Comparison of ENCODE assay signal across 13 cellular contexts in genomic region chr19:35168261-35168660, GRCh38. TPM values are rescaled to one million over a fixed set of nuclear protein-coding genes. Genes with fewer than 3 reads are reported as not detected.
DNase-seq lines count a peak whose midpoint lies in the region; ATAC-seq and TF ChIP-seq lines count a peak whose summit lies in the region.
"Had no signal": no experiment of that assay in that cellular context is flagged by ENCODE, and none has a peak within 500 bp of the region (broad histone marks: within the 10 kb centered on the region; RNA-seq: fewer than 3 reads in every experiment).

No MANE protein-coding gene starts in this region.

- no peak overlapping the region for H4K91ac ChIP-seq in trophoblast cell (ENCODE audit: low read depth, low read length)

- no peak overlapping the region for H4K12ac ChIP-seq in trophoblast cell (ENCODE audit: low read depth, low read length)

- H3K9me3 Mint-ChIP-seq in activated naive CD8-positive, alpha-beta T cell treated with anti-CD3 and anti-CD28 coated beads, Interleukin-2, amount 50 U/mL, for 24 hours: peaks cover 23% of the 10 kb centered on the region

- H3K79me1 ChIP-seq in trophoblast cell (ENCODE audit: low read length): peaks cover 9% of the 10 kb centered on the region

- H3K4ac ChIP-seq in trophoblast cell (ENCODE audit: low read depth, low read length): no peak overlapping the region

- no peak for TF ChIP-seq CTCF in GM20000 (IDR thresholded peaks at IDR 0.05; ENCODE audit: extremely low read depth, missing control alignments)

- H3K9ac ChIP-seq in trophoblast cell (ENCODE audit: low read length): no peak overlapping the region

- H3K18ac ChIP-seq in trophoblast cell (ENCODE audit: low read length): no peak overlapping the region

- WGBS in trophoblast cell (ENCODE audit: extremely low coverage, insufficient coverage, insufficient read length): no CpG with 5 or more reads among the region's 3 CpGs

- no peak overlapping the region for H3K4me3 Mint-ChIP-seq in activated naive CD8-positive, alpha-beta T cell treated with anti-CD3 and anti-CD28 coated beads, Interleukin-2, amount 50 U/mL, for 24 hours

- H3K4me1 ChIP-seq in trophoblast cell (ENCODE audit: control insufficient read depth in 1 of 2, insufficient read depth in 2 of 2, low read length in 2 of 2): peaks cover 8% of the 10 kb centered on the region in 2 experiments
- no peaks in the 10 kb centered on the region for H3K4me1 ChIP-seq in HAP-1

- no peak overlapping the region for H2AK5ac ChIP-seq in trophoblast cell (ENCODE audit: low read length)

- no peak overlapping the region for H2AFZ ChIP-seq in trophoblast cell (ENCODE audit: insufficient read depth, low read length, poor library complexity)

- H3K4me1 Mint-ChIP-seq in activated naive CD8-positive, alpha-beta T cell treated with anti-CD3 and anti-CD28 coated beads, Interleukin-2, amount 50 U/mL, for 24 hours: peaks cover 46% of the 10 kb centered on the region

- peak overlapping the region; percentile 85 for H3K27ac Mint-ChIP-seq in activated naive CD8-positive, alpha-beta T cell treated with anti-CD3 and anti-CD28 coated beads, Interleukin-2, amount 50 U/mL, for 24 hours

- H2BK5ac ChIP-seq in trophoblast cell (ENCODE audit: low read depth, low read length, poor library complexity): no peak overlapping the region

- H3K27me3 ChIP-seq in trophoblast cell (ENCODE audit: insufficient read depth, low read length) (no peaks in the 10 kb centered on the region), HAP-1 (ENCODE audit: low read depth) (no peaks in the 10 kb centered on the region)

- H3K23ac ChIP-seq in trophoblast cell (ENCODE audit: low read length): no peak overlapping the region

- H3K14ac ChIP-seq in trophoblast cell (ENCODE audit: low read length): no peak overlapping the region

- H3K27me3 Mint-ChIP-seq in activated naive CD8-positive, alpha-beta T cell treated with anti-CD3 and anti-CD28 coated beads, Interleukin-2, amount 50 U/mL, for 24 hours: no peaks in the 10 kb centered on the region

- in situ Hi-C loops in HAP-1 (cut with MboI; ENCODE audit: low sequenced_read_pairs): no loop called here

- no peak overlapping the region for H2BK120ac ChIP-seq in trophoblast cell (ENCODE audit: insufficient read depth, low read length, poor library complexity)

- no peak overlapping the region for H3K4me3 ChIP-seq in trophoblast cell (ENCODE audit: low read depth, low read length)
- no peak overlapping the region for H3K4me3 ChIP-seq in HAP-1

- ATAC-seq in activated naive CD8-positive, alpha-beta T cell treated with anti-CD3 and anti-CD28 coated beads, Interleukin-2, amount 50 U/mL, for 24 hours: no peak

- peaks cover 71% of the 10 kb centered on the region for H3K36me3 Mint-ChIP-seq in activated naive CD8-positive, alpha-beta T cell treated with anti-CD3 and anti-CD28 coated beads, Interleukin-2, amount 50 U/mL, for 24 hours (ENCODE audit: low read depth)

- peaks cover 18% of the 10 kb centered on the region for H3K9me3 ChIP-seq in trophoblast cell (ENCODE audit: insufficient read depth, low read depth, low read length)
- H3K9me3 ChIP-seq in HAP-1: no peaks in the 10 kb centered on the region

- H3K27ac ChIP-seq in trophoblast cell (ENCODE audit: low read depth, low read length): no peak overlapping the region

- H4K8ac ChIP-seq in trophoblast cell (ENCODE audit: low read depth, low read length): no peak overlapping the region

- no peak overlapping the region for H3K4me2 ChIP-seq in trophoblast cell (ENCODE audit: low read length)

- no peaks in the 10 kb centered on the region for H3K79me2 ChIP-seq in trophoblast cell (ENCODE audit: control insufficient read depth, insufficient read depth, low read length, poor library complexity)

- H2BK12ac ChIP-seq in trophoblast cell (ENCODE audit: low read length): no peak overlapping the region

- peaks cover 36 to 45% of the 10 kb centered on the region in 2 experiments for H3K36me3 ChIP-seq in trophoblast cell (ENCODE audit: control insufficient read depth in 1 of 2, insufficient read depth in 2 of 2, low read length in 2 of 2)
- H3K36me3 ChIP-seq in HAP-1 (replicated peaks): peaks cover 47% of the 10 kb centered on the region

- DNase-seq in activated CD4-positive, alpha-beta T cell treated with anti-CD3 and anti-CD28 coated beads for 1 hour: peak; percentile 6
- no peak for DNase-seq in activated CD4-positive, alpha-beta T cell treated with anti-CD3 and anti-CD28 coated beads, Interleukin-2, amount 50 U/mL, for 48 hours
- DNase-seq in NCI-H2029 (lab: John Stamatoyannopoulos, UW) (peak; percentile 85), trophoblast cell (peak; percentile 57 to 66), GM20000 (ENCODE audit: low spot score) (no peak), HAP-1 (ENCODE audit: low spot score in 2 of 2) (no peak), globus pallidus (ENCODE audit: low spot score) (no peak)
- DNase-seq in activated naive CD8-positive, alpha-beta T cell treated with anti-CD3 and anti-CD28 coated beads, Interleukin-2, amount 50 U/mL, for 24 hours: no peak
- DNase-seq: ACHN, amniotic stem cell, erythroblast, GOT3, NCI-H1092 had no signal

RNA-seq across cellular contexts. Expression of gene FXYD5, which starts 13.7 kb away (rescaled TPM):
- 205 and 212 TPM in 2 replicates for polyA plus RNA-seq in trophoblast cell (2013)

RNA-seq across cellular contexts. Expression of gene FXYD7, which starts 25.2 kb away (rescaled TPM):
- 0.14 and 0.32 TPM in 2 replicates for polyA plus RNA-seq in trophoblast cell (2013)

RNA-seq across cellular contexts. Expression of gene FXYD1, which starts 29.6 kb away (rescaled TPM):
- polyA plus RNA-seq in trophoblast cell (2013): not detected in 2 replicates

RNA-seq across cellular contexts. Expression of gene LGI4, which starts 33.4 kb away (rescaled TPM):
- polyA plus RNA-seq in trophoblast cell (2013): 0.22 and 0.33 TPM in 2 replicates

RNA-seq across cellular contexts. Expression of gene FXYD3, which starts 52.6 kb away (rescaled TPM):
- polyA plus RNA-seq in trophoblast cell (2013): 1.9 and 2.6 TPM in 2 replicates

Comparison
In these comparisons a context has a peak if more than half of its experiments do, and no peak if none do; other contexts are left out.
1. DNase-seq: peak in activated CD4-positive, alpha-beta T cell treated with anti-CD3 and anti-CD28 coated beads for 1 hour (single experiment), NCI-H2029 (single experiment) and trophoblast cell (2 of 2); none in activated CD4-positive, alpha-beta T cell treated with anti-CD3 and anti-CD28 coated beads, Interleukin-2, amount 50 U/mL, for 48 hours (0 of 2), activated naive CD8-positive, alpha-beta T cell treated with anti-CD3 and anti-CD28 coated beads, Interleukin-2, amount 50 U/mL, for 24 hours (single experiment), GM20000 (single experiment), HAP-1 (0 of 2) and globus pallidus (single experiment).